In the genomic region with DNA sequence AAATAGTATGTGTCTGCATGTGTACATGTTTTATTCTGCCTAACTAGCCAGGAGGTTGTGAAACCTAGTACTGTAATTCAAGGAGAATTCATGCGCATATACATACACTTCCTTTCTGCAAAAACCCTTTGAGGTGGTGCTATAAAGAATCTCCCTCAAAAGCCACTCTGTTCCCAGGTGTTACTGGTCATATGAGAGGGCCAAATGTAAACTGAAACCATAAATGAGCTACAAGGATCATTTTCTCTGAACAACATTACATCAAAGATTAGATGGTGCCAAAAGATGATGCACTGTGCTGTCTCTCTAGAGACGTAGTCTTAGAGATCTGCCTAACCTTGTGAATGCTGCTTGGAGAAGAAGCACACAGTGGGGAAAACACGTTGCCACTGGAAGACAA, we compare ENCODE assay signal across 13 cellular contexts. TPM values are rescaled to one million over a fixed set of nuclear protein-coding genes. Genes with fewer than 3 reads are reported as not detected.
DNase-seq lines count a peak whose midpoint lies in the region; ATAC-seq, FAIRE-seq and TF ChIP-seq lines count a peak whose summit lies in the region.
"Had no signal": no experiment of that assay in that cellular context is flagged by ENCODE, and none has a peak within 500 bp of the region (broad histone marks: within the 10 kb centered on the region; RNA-seq: fewer than 3 reads in every experiment).

No MANE protein-coding gene starts in this region.

- no peak for TF ChIP-seq CTCF in cardiac muscle cell (IDR thresholded peaks at IDR 0.05; ENCODE audit: low read depth, low read length)
- no peak for TF ChIP-seq CTCF in GM12878 (IDR thresholded peaks at IDR 0.05 in 2 of 3, conservative IDR thresholded peaks at IDR 0.05 in 1 of 3; ENCODE audit: control insufficient read depth in 2 of 3, extremely low read depth in 1 of 3, insufficient read depth in 1 of 3, low read depth in 3 of 3, low read length in 3 of 3)
- TF ChIP-seq CTCF in endothelial cell (IDR thresholded peaks at IDR 0.05; ENCODE audit: unreplicated experiment): no peak
- TF ChIP-seq CTCF in CD8-positive, alpha-beta T cell (IDR thresholded peaks at IDR 0.05): no peak

- H3K36me3 Mint-ChIP-seq in endothelial cell (ENCODE audit: low read depth, unreplicated experiment): no peaks in the 10 kb centered on the region
- no peaks in the 10 kb centered on the region for H3K36me3 Mint-ChIP-seq in stimulated activated effector memory CD8-positive, alpha-beta T cell treated with anti-CD3 and anti-CD28 coated beads, Interleukin-12 subunit alpha, Interleukin-12 subunit beta, amount 100 ng/mL, for 72 hours
- no peaks in the 10 kb centered on the region for H3K36me3 Mint-ChIP-seq in CD8-positive, alpha-beta T cell
- H3K36me3 Mint-ChIP-seq: CD4-positive, CD25-positive, alpha-beta regulatory T cell had no signal

- in situ Hi-C loops in GM12878 (cut with MboI): no loop called here

- DNase-seq in cardiac muscle cell (ENCODE audit: low read depth in 1 of 2, low spot score in 1 of 2): no peak
- DNase-seq in left ventricle myocardium superior: no peak
- DNase-seq in GM12878 (ENCODE audit: low read depth, low spot score): no peak
- no peak for DNase-seq in endothelial cell (ENCODE audit: low spot score)
- DNase-seq in stimulated activated effector memory CD8-positive, alpha-beta T cell treated with anti-CD3 and anti-CD28 coated beads, Interleukin-12 subunit alpha, Interleukin-12 subunit beta, amount 100 ng/mL, for 72 hours (ENCODE audit: low spot score in 2 of 2): no peak
- no peak for DNase-seq in CD8-positive, alpha-beta T cell
- DNase-seq: NCI-H1694 treated with DMSO at 0.1 percent for 48 hours, ovary, WERI-Rb-1 had no signal

- TF ChIP-seq RAD21 in GM12878 (IDR thresholded peaks at IDR 0.05; ENCODE audit: insufficient read depth, low read depth, low read length): no peak

- H3K27ac ChIP-seq in cardiac muscle cell: peak overlapping the region; percentile 7
- no peak overlapping the region for H3K27ac ChIP-seq in GM12878 (ENCODE audit: control insufficient read depth, insufficient read depth)
- H3K27ac ChIP-seq in CD8-positive, alpha-beta T cell (ENCODE audit: low read depth, low read length): no peak overlapping the region
- H3K27ac ChIP-seq: ovary, WERI-Rb-1 had no signal

- no peak; a peak in 1 of 4 replicates for TF ChIP-seq EP300 in GM12878 (IDR thresholded peaks at IDR 0.05; ENCODE audit: borderline replicate concordance in 1 of 2, control insufficient read depth in 1 of 2, low read depth in 2 of 2, low read length in 2 of 2)

- SMC1A ChIA-PET in GM12878 (lab: Charles Lee; ENCODE audit: uncharacterized antibody, unreplicated experiment): interaction anchor here (1.3 to 3.3 kb wide), 3 partner anchors 11 to 36 kb away, joined by 3 to 19 read pairs (median 4); no protein-coding TSS in a partner anchor

- ATAC-seq in left ventricle myocardium superior (no peak), HG03565 (IDR thresholded peaks at IDR 0.05; ENCODE audit: unreplicated experiment) (peak; percentile 54), GM12878 (peak; percentile 76), HG02571 (IDR thresholded peaks at IDR 0.05; ENCODE audit: unreplicated experiment) (no peak)
- ATAC-seq in stimulated activated effector memory CD8-positive, alpha-beta T cell treated with anti-CD3 and anti-CD28 coated beads, Interleukin-12 subunit alpha, Interleukin-12 subunit beta, amount 100 ng/mL, for 72 hours: no peak
- ATAC-seq in CD8-positive, alpha-beta T cell: no peak

- BruUV-seq in GM12878 (replicated peaks; lab: Mats Ljungman, UMichigan): no TSS peak

- no peak overlapping the region for H3K4me2 ChIP-seq in GM12878 (ENCODE audit: control insufficient read depth, insufficient read depth)

- H3K4me1 ChIP-seq in cardiac muscle cell (ENCODE audit: low read depth) (peaks cover 53% of the 10 kb centered on the region), GM12878 (ENCODE audit: control insufficient read depth, insufficient read depth, low read length) (peaks cover 9% of the 10 kb centered on the region)
- H3K4me1 ChIP-seq in CD8-positive, alpha-beta T cell (ENCODE audit: insufficient read depth, low read length): peaks cover 8% of the 10 kb centered on the region

- no peaks in the 10 kb centered on the region for H3K9me3 Mint-ChIP-seq in endothelial cell (ENCODE audit: unreplicated experiment)
- no peaks in the 10 kb centered on the region for H3K9me3 Mint-ChIP-seq in stimulated activated effector memory CD8-positive, alpha-beta T cell treated with anti-CD3 and anti-CD28 coated beads, Interleukin-12 subunit alpha, Interleukin-12 subunit beta, amount 100 ng/mL, for 72 hours
- H3K9me3 Mint-ChIP-seq in CD8-positive, alpha-beta T cell: no peaks in the 10 kb centered on the region

- H3K36me3 ChIP-seq in cardiac muscle cell (peaks cover 2% of the 10 kb centered on the region), GM12878 (ENCODE audit: control insufficient read depth in 2 of 2, insufficient read depth in 2 of 2, low read length in 1 of 2) (no peaks in the 10 kb centered on the region; a peak in 2 of 4 replicates)
- H3K36me3 ChIP-seq in CD8-positive, alpha-beta T cell (ENCODE audit: insufficient read depth, low read length): no peaks in the 10 kb centered on the region
- H3K36me3 ChIP-seq: ovary, WERI-Rb-1 had no signal

- H3K27me3 ChIP-seq in cardiac muscle cell (no peaks in the 10 kb centered on the region), GM12878 (replicated peaks in 1 of 2; ENCODE audit: control insufficient read depth in 2 of 2, insufficient read depth in 2 of 2, low read length in 1 of 2) (no peaks in the 10 kb centered on the region)
- H3K27me3 ChIP-seq in CD8-positive, alpha-beta T cell (ENCODE audit: insufficient read depth, low read length): no peaks in the 10 kb centered on the region
- H3K27me3 ChIP-seq: ovary had no signal

- H3K27ac Mint-ChIP-seq in endothelial cell (ENCODE audit: unreplicated experiment): no peak overlapping the region
- H3K27ac Mint-ChIP-seq in stimulated activated effector memory CD8-positive, alpha-beta T cell treated with anti-CD3 and anti-CD28 coated beads, Interleukin-12 subunit alpha, Interleukin-12 subunit beta, amount 100 ng/mL, for 72 hours: no peak overlapping the region
- no peak overlapping the region for H3K27ac Mint-ChIP-seq in CD8-positive, alpha-beta T cell
- H3K27ac Mint-ChIP-seq: CD4-positive, CD25-positive, alpha-beta regulatory T cell had no signal

- H3K4me1 Mint-ChIP-seq in endothelial cell (ENCODE audit: unreplicated experiment): peaks cover 25% of the 10 kb centered on the region
- no peaks in the 10 kb centered on the region for H3K4me1 Mint-ChIP-seq in stimulated activated effector memory CD8-positive, alpha-beta T cell treated with anti-CD3 and anti-CD28 coated beads, Interleukin-12 subunit alpha, Interleukin-12 subunit beta, amount 100 ng/mL, for 72 hours
- peaks cover 15% of the 10 kb centered on the region for H3K4me1 Mint-ChIP-seq in CD8-positive, alpha-beta T cell (ENCODE audit: low read depth)
- H3K4me1 Mint-ChIP-seq: CD4-positive, CD25-positive, alpha-beta regulatory T cell had no signal

- POLR2A ChIA-PET in GM12878 (lab: Charles Lee): no interaction called here
- POLR2A ChIA-PET in CD8-positive, alpha-beta T cell (lab: Charles Lee): interaction anchor here (1.0 kb wide), 1 partner anchor 13 kb away, joined by 3 read pairs; no protein-coding TSS in a partner anchor

- TF ChIP-seq POLR2A in GM12878 (IDR thresholded peaks at IDR 0.05; ENCODE audit: low read depth, low read length): no peak

- H2AFZ ChIP-seq in GM12878 (ENCODE audit: control insufficient read depth, low read depth, low read length): no peak overlapping the region

- H3K4me3 ChIP-seq in cardiac muscle cell (no peak overlapping the region), GM12878 (no peak overlapping the region)
- no peak overlapping the region for H3K4me3 ChIP-seq in CD8-positive, alpha-beta T cell (ENCODE audit: low read depth, low read length)
- H3K4me3 ChIP-seq: ovary had no signal

- FAIRE-seq in GM12878 (lab: Jason Lieb, UNC): no peak
- FAIRE-seq: colon had no signal

- CTCF ChIA-PET in GM12878 (lab: Yijun Ruan, JAX): interaction anchor here (1.5 kb wide), 1 partner anchor 13 kb away, joined by 8 read pairs; no protein-coding TSS in a partner anchor
- CTCF ChIA-PET in CD8-positive, alpha-beta T cell (lab: Charles Lee): no interaction called here

- WGBS in GM12878 (ENCODE audit: insufficient coverage, insufficient replicate concordance, low lambda C conversion rate, missing lambda C conversion rate): 26% methylated on average over 3 of the region's 3 CpGs

- H3K9ac ChIP-seq in GM12878 (ENCODE audit: control insufficient read depth, insufficient read depth, low read length): no peak overlapping the region

- H4K20me1 ChIP-seq in GM12878 (ENCODE audit: control insufficient read depth, insufficient read depth): no peaks in the 10 kb centered on the region

- H3K9me3 ChIP-seq in cardiac muscle cell (ENCODE audit: low read depth) (no peaks in the 10 kb centered on the region), GM12878 (replicated peaks; ENCODE audit: control insufficient read depth, insufficient read depth, low read length) (no peaks in the 10 kb centered on the region)
- no peaks in the 10 kb centered on the region for H3K9me3 ChIP-seq in CD8-positive, alpha-beta T cell (ENCODE audit: low read length)
- H3K9me3 ChIP-seq: ovary had no signal

- RAD21 ChIA-PET in GM12878 (lab: Charles Lee; ENCODE audit: unreplicated experiment): interaction anchor here (1.5 to 1.9 kb wide), 2 partner anchors 9 to 16 kb away, joined by 3 to 4 read pairs; a partner anchor contains a TSS

- H3K27me3 Mint-ChIP-seq in endothelial cell (ENCODE audit: unreplicated experiment): peaks cover 1% of the 10 kb centered on the region
- no peaks in the 10 kb centered on the region for H3K27me3 Mint-ChIP-seq in CD8-positive, alpha-beta T cell (ENCODE audit: low read depth)

- H3K79me2 ChIP-seq in GM12878 (ENCODE audit: control insufficient read depth, insufficient read depth, low read length): no peaks in the 10 kb centered on the region

- no peak overlapping the region for H3K4me3 Mint-ChIP-seq in endothelial cell (ENCODE audit: unreplicated experiment)
- H3K4me3 Mint-ChIP-seq in stimulated activated effector memory CD8-positive, alpha-beta T cell treated with anti-CD3 and anti-CD28 coated beads, Interleukin-12 subunit alpha, Interleukin-12 subunit beta, amount 100 ng/mL, for 72 hours: no peak overlapping the region
- no peak overlapping the region for H3K4me3 Mint-ChIP-seq in CD8-positive, alpha-beta T cell
- H3K4me3 Mint-ChIP-seq: CD4-positive, CD25-positive, alpha-beta regulatory T cell had no signal

- intact Hi-C loops in left ventricle myocardium superior (cut with micrococcal nuclease): no loop called here
- intact Hi-C loops in GM12878 (cut with micrococcal nuclease; ENCODE audit: unreplicated experiment): no loop called here
- intact Hi-C loops in CD8-positive, alpha-beta T cell (cut with DNase I, micrococcal nuclease): no loop called here

RNA-seq across cellular contexts. Expression of a gene that starts 15.7 kb away (rescaled TPM):
- total RNA-seq in cardiac muscle cell (613 and 681 TPM in 2 replicates), left ventricle myocardium superior (38.6 TPM), GM12878 (2014; rRNA removed) (25.4 and 31.3 TPM in 2 replicates), GM12878 (2014; rRNA removed; fragmentation: Illumina TruSeq; extraction: Trizol) (33.4 and 34.4 TPM in 2 replicates), GM12878 (2021) (32.9 and 34.5 TPM in 2 replicates), endothelial cell (ENCODE audit: unreplicated experiment) (218 TPM)
- polyA plus RNA-seq in cardiac muscle cell (981 and 1,191 TPM in 2 replicates), GM12878 (2011; rRNA removed) (117 and 138 TPM in 2 replicates), GM12878 (2014; fragmentation: Illumina TruSeq; extraction: Trizol) (59.7 and 76.3 TPM in 2 replicates), GM12878 (2014; fragmentation: Nextera tagmentation; extraction: Ambion mirVana) (10 to 100 TPM; 20.6 to 21.0 TPM), GM12878 (2014; rRNA removed) (30.9 and 32.6 TPM in 2 replicates), GM12878 (2016; fragmentation: Nextera tagmentation; extraction: Ambion mirVana) (10 to 100 TPM; 29.0 to 41.5 TPM)
- total RNA-seq in GM12878 (2013; cell fraction: nucleolus; rRNA removed): 278 and 296 TPM in 2 replicates
- polyA plus RNA-seq in GM12878 (2011; ENCODE audit: low read depth): 20.6 TPM
- polyA plus RNA-seq in GM12878 (2011; cell fraction: cytosol; rRNA removed): 55.0 and 62.5 TPM in 2 replicates
- polyA plus RNA-seq in GM12878 (2011; cell fraction: nucleus; rRNA removed): 88.3 and 109 TPM in 2 replicates
- polyA plus RNA-seq in GM12878 (2012): 27.9 and 35.5 TPM in 2 replicates
- 49.8 and 55.4 TPM in 2 replicates for polyA minus RNA-seq in GM12878 (2011; rRNA and poly(A)+ RNA removed)
- 16.6 and 19.8 TPM in 2 replicates for polyA minus RNA-seq in GM12878 (2011; cell fraction: cytosol; rRNA and poly(A)+ RNA removed)
- polyA minus RNA-seq in GM12878 (2011; cell fraction: nucleus; rRNA and poly(A)+ RNA removed): 131 and 133 TPM in 2 replicates
- 1 to 10 TPM; 1.9 to 2.2 TPM for total RNA-seq in CD8-positive, alpha-beta T cell

Comparison
In these comparisons a context has a peak if more than half of its experiments do, and no peak if none do; other contexts are left out.
1. ATAC-seq: peak in HG03565 (single experiment) and GM12878 (single experiment); none in left ventricle myocardium superior (single experiment), HG02571 (single experiment), stimulated activated effector memory CD8-positive, alpha-beta T cell treated with anti-CD3 and anti-CD28 coated beads, Interleukin-12 subunit alpha, Interleukin-12 subunit beta, amount 100 ng/mL, for 72 hours (single experiment) and CD8-positive, alpha-beta T cell (single experiment).
2. RNA of a gene that starts 15.7 kb away (total RNA-seq): 613 to 681 TPM in cardiac muscle cell, 218 TPM in endothelial cell (single experiment), 38.6 TPM in left ventricle myocardium superior (single experiment) and 25.4 to 296 TPM in GM12878; 1.9 to 2.2 TPM in CD8-positive, alpha-beta T cell; every median in the first group is over 4 times any median in the second.